In the genomic region with DNA sequence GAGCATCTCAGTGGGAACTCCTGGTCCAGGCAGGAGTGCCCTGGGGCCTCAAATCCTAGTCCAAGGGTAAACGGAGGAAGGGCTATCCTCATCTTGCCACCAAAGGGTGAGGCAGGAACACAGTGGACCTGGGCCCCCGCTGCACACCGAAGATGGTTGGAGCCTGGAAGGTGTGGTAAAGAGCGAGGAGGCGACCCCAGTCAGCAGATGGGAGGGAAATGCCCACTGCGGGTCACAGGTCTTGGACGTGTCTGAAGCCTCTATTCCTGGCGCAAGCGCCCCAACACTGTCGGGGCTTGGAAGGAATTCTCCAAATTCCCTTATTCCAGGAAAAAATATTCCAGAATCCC, we compare ENCODE assay signal across 8 cellular contexts. TPM values are rescaled to one million over a fixed set of nuclear protein-coding genes. Genes with fewer than 3 reads are reported as not detected.
DNase-seq lines count a peak whose midpoint lies in the region; FAIRE-seq and TF ChIP-seq lines count a peak whose summit lies in the region.
"Had no signal": no experiment of that assay in that cellular context is flagged by ENCODE, and none has a peak within 500 bp of the region (broad histone marks: within the 10 kb centered on the region; RNA-seq: fewer than 3 reads in every experiment).

No MANE protein-coding gene starts in this region.

- H3K27me3 ChIP-seq in astrocyte (ENCODE audit: insufficient read depth, low read length) = no peaks in the 10 kb centered on the region
- no peaks in the 10 kb centered on the region for H3K27me3 ChIP-seq in stomach smooth muscle (ENCODE audit: control insufficient read depth in 1 of 2, insufficient read depth in 2 of 2, low read length in 2 of 2)

- H3K36me3 Mint-ChIP-seq in IgD-negative memory B cell (peaks cover 3% of the 10 kb centered on the region), astrocyte (ENCODE audit: low read depth, unreplicated experiment) (peaks cover 3% of the 10 kb centered on the region)

- H3K4me3 Mint-ChIP-seq in IgD-negative memory B cell = peak overlapping the region; percentile 48 to 85 (median 66)
- H3K4me3 Mint-ChIP-seq in astrocyte (ENCODE audit: unreplicated experiment) = peak overlapping the region; percentile 90

- H3K4me2 ChIP-seq in astrocyte (ENCODE audit: low read length) = peak overlapping the region; percentile 91

- intact Hi-C loops in kidney (cut with DNase I) = no loop called here

- no peaks in the 10 kb centered on the region for H3K9me3 Mint-ChIP-seq in IgD-negative memory B cell
- H3K9me3 Mint-ChIP-seq in astrocyte (ENCODE audit: unreplicated experiment) = no peaks in the 10 kb centered on the region

- H4K20me1 ChIP-seq in astrocyte (ENCODE audit: insufficient read depth, low read length) = peaks cover 15% of the 10 kb centered on the region

- H3K79me2 ChIP-seq in astrocyte (ENCODE audit: insufficient read depth, low read length) = peaks cover 4% of the 10 kb centered on the region

- H3K36me3 ChIP-seq in astrocyte (ENCODE audit: insufficient read depth, low read length) = no peaks in the 10 kb centered on the region
- H3K36me3 ChIP-seq in kidney (ENCODE audit: control insufficient read depth in 1 of 2, insufficient read depth in 2 of 2, low read length in 2 of 2) = no peaks in the 10 kb centered on the region
- no peaks in the 10 kb centered on the region for H3K36me3 ChIP-seq in stomach smooth muscle (ENCODE audit: control insufficient read depth in 2 of 2, insufficient read depth in 2 of 2, low read length in 2 of 2)

- no peak overlapping the region for H3K27ac Mint-ChIP-seq in IgD-negative memory B cell
- H3K27ac Mint-ChIP-seq in astrocyte (ENCODE audit: unreplicated experiment) = no peak overlapping the region

- FAIRE-seq in astrocyte (lab: Jason Lieb, UNC) (no peak), kidney (lab: Jason Lieb, UNC) (no peak)

- H3K4me1 Mint-ChIP-seq in IgD-negative memory B cell (no peaks in the 10 kb centered on the region), astrocyte (ENCODE audit: low read depth, unreplicated experiment) (peaks cover 12% of the 10 kb centered on the region)

- no peak for DNase-seq in astrocyte (ENCODE audit: low read depth)
- no peak for DNase-seq in kidney
- DNase-seq in NCI-H524 (lab: John Stamatoyannopoulos, UW) = no peak
- no peak for DNase-seq in NCI-H2196 (lab: John Stamatoyannopoulos, UW; ENCODE audit: unreplicated experiment)
- no peak for DNase-seq in HuH-7.5 (ENCODE audit: low spot score)
- DNase-seq: activated CD4-positive, CD25-positive, alpha-beta regulatory T cell had no signal

- peak overlapping the region; percentile 81 for H2AFZ ChIP-seq in astrocyte (ENCODE audit: low read depth, low read length)

- no peaks in the 10 kb centered on the region for H3K9me3 ChIP-seq in astrocyte (ENCODE audit: insufficient read depth, low read depth, low read length)
- no peaks in the 10 kb centered on the region for H3K9me3 ChIP-seq in kidney (ENCODE audit: control insufficient read depth in 1 of 2, low read length in 2 of 2)
- H3K9me3 ChIP-seq in stomach smooth muscle (ENCODE audit: control insufficient read depth in 2 of 2, low read length in 2 of 2) = no peaks in the 10 kb centered on the region

- H3K27ac ChIP-seq in astrocyte (ENCODE audit: low read depth, low read length) (no peak overlapping the region), kidney (ENCODE audit: low read depth in 2 of 2, low read length in 2 of 2) (peak overlapping the region; percentile 67 to 86), stomach smooth muscle (ENCODE audit: low read length) (peak overlapping the region; percentile 24)

- H3K4me3 ChIP-seq in astrocyte (ENCODE audit: insufficient read depth, low read depth, low read length) = peak overlapping the region; percentile 62
- H3K4me3 ChIP-seq in kidney (ENCODE audit: low read length in 2 of 2) = peak overlapping the region; percentile 55 to 73
- peak overlapping the region; percentile 71 to 77 for H3K4me3 ChIP-seq in stomach smooth muscle (ENCODE audit: low read length in 2 of 2)

- H3K9ac ChIP-seq in astrocyte (ENCODE audit: low read length) (peak overlapping the region; percentile 80), kidney (ENCODE audit: low read length in 2 of 2) (peak overlapping the region; percentile 75 to 78), stomach smooth muscle (ENCODE audit: low read length in 2 of 2) (peak overlapping the region; percentile 67 to 68)

- TF ChIP-seq CTCF in astrocyte (IDR thresholded peaks at IDR 0.05; ENCODE audit: insufficient read depth, low read depth, low read length) (no peak), kidney (IDR thresholded peaks at IDR 0.05; ENCODE audit: borderline replicate concordance, extremely low read depth, insufficient read depth) (no peak)

- peaks cover 18% of the 10 kb centered on the region for H3K27me3 Mint-ChIP-seq in IgD-negative memory B cell
- H3K27me3 Mint-ChIP-seq in astrocyte (ENCODE audit: low read depth, unreplicated experiment) = peaks cover 3% of the 10 kb centered on the region

- H3K4me1 ChIP-seq in astrocyte (ENCODE audit: insufficient read depth, low read length) (peaks cover 22% of the 10 kb centered on the region), kidney (ENCODE audit: control insufficient read depth in 1 of 2, insufficient read depth in 1 of 2, low read depth in 1 of 2, low read length in 2 of 2) (peaks cover 12 to 28% of the 10 kb centered on the region in 2 donors), stomach smooth muscle (ENCODE audit: control insufficient read depth, insufficient read depth, low read length) (peaks cover 31% of the 10 kb centered on the region)

RNA-seq across cellular contexts. Expression of a gene that starts 38.5 kb away (rescaled TPM):
- not detected for polyA plus RNA-seq in IgD-negative memory B cell
- 20.6 and 23.7 TPM in 2 replicates for total RNA-seq in astrocyte
- 5.5 TPM for total RNA-seq in kidney
- polyA plus RNA-seq in kidney (ENCODE audit: insufficient read depth, low read depth, low replicate concordance) = 1.4 TPM
